1 cellular context compared by ENCODE assay signal in the genomic region with DNA sequence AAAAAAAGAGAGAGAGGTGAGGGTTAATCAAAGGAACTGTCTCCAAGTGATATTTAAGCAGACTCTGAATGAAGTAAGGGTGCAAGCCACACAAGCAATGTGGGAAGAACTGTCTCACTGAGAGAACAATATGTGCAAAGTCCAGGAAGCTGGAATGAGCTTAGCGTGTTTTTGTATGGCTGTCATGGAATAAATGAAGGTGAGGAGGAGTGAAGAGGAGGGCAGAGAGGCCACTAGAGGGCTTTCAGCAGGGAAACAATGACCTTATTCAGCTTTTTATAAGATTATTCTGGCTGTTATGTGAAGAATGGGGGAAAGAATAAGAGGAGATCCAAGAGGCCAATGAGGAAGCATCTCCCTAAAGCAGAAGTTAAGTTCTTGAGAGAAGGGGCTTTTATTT.
TF ChIP-seq lines count a peak whose summit lies in the region.

No MANE protein-coding gene starts in this region.

TF ChIP-seq in HCT116, 20 proteins besides CTCF, POLR2A, EP300 and RAD21 (continued from another document):
- TF ChIP-seq, protein P1, sequence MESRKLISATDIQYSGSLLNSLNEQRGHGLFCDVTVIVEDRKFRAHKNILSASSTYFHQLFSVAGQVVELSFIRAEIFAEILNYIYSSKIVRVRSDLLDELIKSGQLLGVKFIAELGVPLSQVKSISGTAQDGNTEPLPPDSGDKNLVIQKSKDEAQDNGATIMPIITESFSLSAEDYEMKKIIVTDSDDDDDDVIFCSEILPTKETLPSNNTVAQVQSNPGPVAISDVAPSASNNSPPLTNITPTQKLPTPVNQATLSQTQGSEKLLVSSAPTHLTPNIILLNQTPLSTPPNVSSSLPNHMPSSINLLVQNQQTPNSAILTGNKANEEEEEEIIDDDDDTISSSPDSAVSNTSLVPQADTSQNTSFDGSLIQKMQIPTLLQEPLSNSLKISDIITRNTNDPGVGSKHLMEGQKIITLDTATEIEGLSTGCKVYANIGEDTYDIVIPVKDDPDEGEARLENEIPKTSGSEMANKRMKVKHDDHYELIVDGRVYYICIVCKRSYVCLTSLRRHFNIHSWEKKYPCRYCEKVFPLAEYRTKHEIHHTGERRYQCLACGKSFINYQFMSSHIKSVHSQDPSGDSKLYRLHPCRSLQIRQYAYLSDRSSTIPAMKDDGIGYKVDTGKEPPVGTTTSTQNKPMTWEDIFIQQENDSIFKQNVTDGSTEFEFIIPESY (IDR thresholded peaks at IDR 0.05; ENCODE audit: extremely low read depth, insufficient replicate concordance, low read length): no peak
- no peak for TF ChIP-seq EZH2 (IDR thresholded peaks at IDR 0.05)
- no peak for TF ChIP-seq ELF1 (IDR thresholded peaks at IDR 0.05; ENCODE audit: borderline replicate concordance, low read depth)
